16 cellular contexts compared by ENCODE assay signal in genomic region chr11:1983601-1983961, GRCh38. TPM values are rescaled to one million over a fixed set of nuclear protein-coding genes. Genes with fewer than 3 reads are reported as not detected.
"Had no signal": no experiment of that assay in that cellular context is flagged by ENCODE, and none has a peak within 500 bp of the region (broad histone marks: within the 10 kb centered on the region; RNA-seq: fewer than 3 reads in every experiment).

No MANE protein-coding gene starts in this region.

- FAIRE-seq: keratinocyte, urothelium cell line had no signal

- DNase-seq: activated CD4-positive, alpha-beta T cell treated with anti-CD3 and anti-CD28 coated beads for 36 hours; activated naive CD4-positive, alpha-beta T cell treated with anti-CD3 and anti-CD28 coated beads for 36 hours; brain microvascular endothelial cell; cerebellar nuclear complex; effector memory CD8-positive, alpha-beta T cell; naive thymus-derived CD4-positive, alpha-beta T cell; stomach; T-cell; T1000 had no signal

- H3K36me3 Mint-ChIP-seq: naive thymus-derived CD4-positive, alpha-beta T cell; T-cell had no signal

- H3K27ac Mint-ChIP-seq: activated CD4-positive, alpha-beta T cell treated with anti-CD3 and anti-CD28 coated beads for 36 hours; activated naive CD4-positive, alpha-beta T cell treated with anti-CD3 and anti-CD28 coated beads for 36 hours; activated T-helper 1 cell treated with anti-CD3 and anti-CD28 coated beads, Interleukin-12 subunit alpha, Interleukin-12 subunit beta, Interleukin-2, Interleukin-4 antibody, amounts not matched to agents 30 ng/mL and 10 ng/mL and 1 ng/mL, durations not matched to agents 14 hours and 24 hours and 36 hours; dendritic cell treated with granulocyte-macrophage colony-stimulating factor and Interleukin-4, amounts not matched to agents 40 ng/mL and 50 ng/mL, for 4 days; effector memory CD8-positive, alpha-beta T cell; naive thymus-derived CD4-positive, alpha-beta T cell; T-cell had no signal

- H3K4me3 ChIP-seq: stomach, thoracic aorta had no signal

- ATAC-seq: activated CD4-positive, alpha-beta T cell treated with anti-CD3 and anti-CD28 coated beads for 36 hours; effector memory CD8-positive, alpha-beta T cell; naive thymus-derived CD4-positive, alpha-beta T cell; T-cell had no signal

- H3K27ac ChIP-seq: brain microvascular endothelial cell, neutrophil, stomach, thoracic aorta had no signal

- H3K36me3 ChIP-seq: brain microvascular endothelial cell, neutrophil, stomach, thoracic aorta had no signal

- H3K9me3 Mint-ChIP-seq: activated naive CD4-positive, alpha-beta T cell treated with anti-CD3 and anti-CD28 coated beads for 36 hours; activated T-helper 1 cell treated with anti-CD3 and anti-CD28 coated beads, Interleukin-12 subunit alpha, Interleukin-12 subunit beta, Interleukin-2, Interleukin-4 antibody, amounts not matched to agents 30 ng/mL and 10 ng/mL and 1 ng/mL, durations not matched to agents 14 hours and 24 hours and 36 hours; dendritic cell treated with granulocyte-macrophage colony-stimulating factor and Interleukin-4, amounts not matched to agents 40 ng/mL and 50 ng/mL, for 4 days; effector memory CD8-positive, alpha-beta T cell; naive thymus-derived CD4-positive, alpha-beta T cell; T-cell had no signal

- H3K27me3 Mint-ChIP-seq: activated CD4-positive, alpha-beta T cell treated with anti-CD3 and anti-CD28 coated beads for 36 hours; dendritic cell treated with granulocyte-macrophage colony-stimulating factor and Interleukin-4, amounts not matched to agents 40 ng/mL and 50 ng/mL, for 4 days; effector memory CD8-positive, alpha-beta T cell; naive thymus-derived CD4-positive, alpha-beta T cell; T-cell had no signal

- H3K9me3 ChIP-seq: neutrophil, stomach, thoracic aorta had no signal

- H3K27me3 ChIP-seq: brain microvascular endothelial cell, neutrophil, stomach had no signal

- H3K4me3 Mint-ChIP-seq: activated CD4-positive, alpha-beta T cell treated with anti-CD3 and anti-CD28 coated beads for 36 hours; activated naive CD4-positive, alpha-beta T cell treated with anti-CD3 and anti-CD28 coated beads for 36 hours; activated T-helper 1 cell treated with anti-CD3 and anti-CD28 coated beads, Interleukin-12 subunit alpha, Interleukin-12 subunit beta, Interleukin-2, Interleukin-4 antibody, amounts not matched to agents 30 ng/mL and 10 ng/mL and 1 ng/mL, durations not matched to agents 14 hours and 24 hours and 36 hours; dendritic cell treated with granulocyte-macrophage colony-stimulating factor and Interleukin-4, amounts not matched to agents 40 ng/mL and 50 ng/mL, for 4 days; effector memory CD8-positive, alpha-beta T cell; naive thymus-derived CD4-positive, alpha-beta T cell; T-cell had no signal

- H3K4me1 Mint-ChIP-seq: activated CD4-positive, alpha-beta T cell treated with anti-CD3 and anti-CD28 coated beads for 36 hours; naive thymus-derived CD4-positive, alpha-beta T cell; T-cell had no signal

- H3K4me1 ChIP-seq: stomach had no signal

RNA-seq across cellular contexts. Expression of gene H19, which starts 14.1 kb away (rescaled TPM):
- total RNA-seq: activated CD4-positive, alpha-beta T cell treated with anti-CD3 and anti-CD28 coated beads for 36 hours; activated naive CD4-positive, alpha-beta T cell treated with anti-CD3 and anti-CD28 coated beads for 36 hours; activated T-helper 1 cell treated with anti-CD3 and anti-CD28 coated beads, Interleukin-12 subunit alpha, Interleukin-12 subunit beta, Interleukin-2, Interleukin-4 antibody, amounts not matched to agents 30 ng/mL and 10 ng/mL and 1 ng/mL, durations not matched to agents 14 hours and 24 hours and 36 hours; mononuclear cell had no signal
- polyA plus RNA-seq: naive thymus-derived CD4-positive, alpha-beta T cell had no signal
